In the genomic region with DNA sequence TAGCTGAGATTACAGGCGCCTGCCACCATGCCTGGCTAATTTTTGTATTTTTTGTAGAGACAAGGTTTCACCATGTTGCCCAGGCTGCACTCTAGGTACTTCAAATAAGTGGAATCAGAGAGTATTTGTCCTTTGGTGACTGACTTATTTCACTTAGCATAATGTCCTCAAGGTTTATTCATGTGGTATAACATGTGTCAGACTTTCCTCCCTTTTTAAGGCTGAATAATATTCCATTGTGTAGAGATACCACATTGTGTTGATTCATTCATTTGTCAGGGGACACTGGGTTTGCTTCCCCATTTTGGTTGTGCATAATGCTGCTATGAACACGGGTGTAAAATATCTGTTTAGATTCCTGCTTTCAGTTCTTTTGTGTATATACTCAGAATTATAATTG, we compare ENCODE assay signal across 15 cellular contexts. TPM values are rescaled to one million over a fixed set of nuclear protein-coding genes. Genes with fewer than 3 reads are reported as not detected.
A peak's percentile ranks its signal among the peaks of the same experiment; 100 is the strongest.
DNase-seq lines count a peak whose midpoint lies in the region; ATAC-seq, FAIRE-seq and TF ChIP-seq lines count a peak whose summit lies in the region.
"Had no signal": no experiment of that assay in that cellular context is flagged by ENCODE, and none has a peak within 500 bp of the region (broad histone marks: within the 10 kb centered on the region; RNA-seq: fewer than 3 reads in every experiment).

No MANE protein-coding gene starts in this region.

- no peak for TF ChIP-seq POLR2A in Peyer's patch (IDR thresholded peaks at IDR 0.05)
- TF ChIP-seq POLR2A in upper lobe of left lung (IDR thresholded peaks at IDR 0.05): no peak

- H3K4me3 ChIP-seq in Peyer's patch: no peak overlapping the region
- no peak overlapping the region for H3K4me3 ChIP-seq in kidney (ENCODE audit: low read length in 2 of 2)
- no peak overlapping the region for H3K4me3 ChIP-seq in upper lobe of left lung
- H3K4me3 ChIP-seq: coronary artery had no signal

- H3K4me1 ChIP-seq in Peyer's patch (peaks cover 0 to 31% (median 2%) of the 10 kb centered on the region in 4 donors), kidney (ENCODE audit: control insufficient read depth in 1 of 2, insufficient read depth in 1 of 2, low read depth in 1 of 2, low read length in 2 of 2) (peaks cover 4 to 13% of the 10 kb centered on the region in 2 donors), upper lobe of left lung (peaks cover 4 to 44% (median 29%) of the 10 kb centered on the region in 4 donors)

- peaks cover 10% of the 10 kb centered on the region for H3K36me3 Mint-ChIP-seq in activated naive CD4-positive, alpha-beta T cell treated with anti-CD3 and anti-CD28 coated beads, Interleukin-2, amount 50 U/mL, for 24 hours
- H3K36me3 Mint-ChIP-seq in immature natural killer cell: peaks cover 0 to 5% (median 0%) of the 10 kb centered on the region in 3 donors

- H3K9me3 Mint-ChIP-seq in activated naive CD4-positive, alpha-beta T cell treated with anti-CD3 and anti-CD28 coated beads, Interleukin-2, amount 50 U/mL, for 24 hours: no peaks in the 10 kb centered on the region
- H3K9me3 Mint-ChIP-seq in immature natural killer cell: no peaks in the 10 kb centered on the region
- H3K9me3 Mint-ChIP-seq: nephron progenitor cell had no signal

- DNase-seq in activated naive CD4-positive, alpha-beta T cell treated with Interleukin-2 at 50 U/mL for 16 hours: no peak
- DNase-seq in Peyer's patch (no peak), kidney (no peak), upper lobe of left lung (no peak), immature natural killer cell (no peak), NCI-H748 treated with DMSO at 0.1 percent for 48 hours (lab: John Stamatoyannopoulos, UW) (no peak), A172 (ENCODE audit: low spot score) (no peak)
- DNase-seq: activated gamma-delta T cell, GF-D8, KBM-7, nephron progenitor cell had no signal

- TF ChIP-seq CTCF in Peyer's patch (IDR thresholded peaks at IDR 0.05): no peak
- no peak for TF ChIP-seq CTCF in kidney (IDR thresholded peaks at IDR 0.05; ENCODE audit: borderline replicate concordance, extremely low read depth, insufficient read depth)
- TF ChIP-seq CTCF in upper lobe of left lung (IDR thresholded peaks at IDR 0.05): no peak

- H3K36me3 ChIP-seq in Peyer's patch (peaks cover 0 to 61% (median 0%) of the 10 kb centered on the region in 3 donors), kidney (ENCODE audit: control insufficient read depth in 1 of 2, insufficient read depth in 2 of 2, low read length in 2 of 2) (peaks cover 0 to 5% of the 10 kb centered on the region in 2 donors), upper lobe of left lung (peaks cover 3 to 50% (median 36%) of the 10 kb centered on the region in 4 donors)

- H3K27ac ChIP-seq in Peyer's patch (peak overlapping the region in 3 of 4 donors; percentile 42 to 65 (median 43)), kidney (ENCODE audit: low read depth in 2 of 2, low read length in 2 of 2) (peak overlapping the region; percentile 65 to 67), upper lobe of left lung (peak overlapping the region; percentile 69 to 81 (median 74))
- H3K27ac ChIP-seq: coronary artery had no signal

- no peaks in the 10 kb centered on the region for H3K27me3 Mint-ChIP-seq in activated naive CD4-positive, alpha-beta T cell treated with anti-CD3 and anti-CD28 coated beads, Interleukin-2, amount 50 U/mL, for 24 hours
- peaks cover 4 to 9% (median 5%) of the 10 kb centered on the region in 3 donors for H3K27me3 Mint-ChIP-seq in immature natural killer cell (ENCODE audit: low read depth in 3 of 3)

- H3K9me3 ChIP-seq in Peyer's patch: no peaks in the 10 kb centered on the region
- H3K9me3 ChIP-seq in kidney (ENCODE audit: control insufficient read depth in 1 of 2, low read length in 2 of 2): no peaks in the 10 kb centered on the region
- no peaks in the 10 kb centered on the region for H3K9me3 ChIP-seq in upper lobe of left lung

- WGBS in upper lobe of left lung, 2 donors: 65 to 69% methylated on average over 2 of the region's 2 CpGs

- TF ChIP-seq EP300 in upper lobe of left lung (IDR thresholded peaks at IDR 0.05): no peak

- no peak overlapping the region for H3K9ac ChIP-seq in kidney (ENCODE audit: low read length in 2 of 2)

- H3K27me3 ChIP-seq in Peyer's patch (no peaks in the 10 kb centered on the region), upper lobe of left lung (no peaks in the 10 kb centered on the region)

- peaks cover 62% of the 10 kb centered on the region for H3K4me1 Mint-ChIP-seq in activated naive CD4-positive, alpha-beta T cell treated with anti-CD3 and anti-CD28 coated beads, Interleukin-2, amount 50 U/mL, for 24 hours
- peaks cover 4 to 5% of the 10 kb centered on the region in 2 donors for H3K4me1 Mint-ChIP-seq in immature natural killer cell

- ATAC-seq in upper lobe of left lung (ENCODE audit: low FRiP score in 2 of 2): peak in 1 of 2 donors; percentile 5
- ATAC-seq: Panc1 had no signal

- intact Hi-C loops in kidney (cut with DNase I): no loop called here

- peak overlapping the region; percentile 93 for H3K27ac Mint-ChIP-seq in activated naive CD4-positive, alpha-beta T cell treated with anti-CD3 and anti-CD28 coated beads, Interleukin-2, amount 50 U/mL, for 24 hours
- H3K27ac Mint-ChIP-seq in immature natural killer cell: no peak overlapping the region
- H3K27ac Mint-ChIP-seq: nephron progenitor cell had no signal

- H3K4me3 Mint-ChIP-seq in activated naive CD4-positive, alpha-beta T cell treated with anti-CD3 and anti-CD28 coated beads, Interleukin-2, amount 50 U/mL, for 24 hours: peak overlapping the region; percentile 84
- H3K4me3 Mint-ChIP-seq in immature natural killer cell: peak overlapping the region in 1 of 5 donors; percentile 9
- H3K4me3 Mint-ChIP-seq: nephron progenitor cell had no signal

- FAIRE-seq in kidney (lab: Jason Lieb, UNC): no peak
- FAIRE-seq: H1 had no signal

RNA-seq across cellular contexts. Expression of a gene that starts 34.9 kb away (rescaled TPM):
- total RNA-seq in Peyer's patch (100 to 1,000 TPM in 2 of 4 donors, 10 to 100 TPM in 2; 56.1 to 140 (median 100) TPM), kidney (33.0 TPM), upper lobe of left lung (100 to 1,000 TPM in 3 of 6 donors, 10 to 100 TPM in 3; 59.6 to 126 (median 97.5) TPM)
- polyA plus RNA-seq in kidney (ENCODE audit: insufficient read depth, low read depth, low replicate concordance) (6.2 TPM), immature natural killer cell (1 to 10 TPM in 2 of 3 donors, under 1 TPM in 1; 0.50 to 4.2 (median 2.6) TPM)
- 2.4 and 4.5 TPM in 2 replicates for total RNA-seq in A172 (2014; rRNA removed; shearing (Covaris generic))
